In genomic region chr9:121644040-121644439, GRCh38 we compare ENCODE assay signal across 1 cellular context. TPM values are rescaled to one million over a fixed set of nuclear protein-coding genes. Genes with fewer than 3 reads are reported as not detected.
"Had no signal": no experiment of that assay in that cellular context is flagged by ENCODE, and none has a peak within 500 bp of the region (broad histone marks: within the 10 kb centered on the region; RNA-seq: fewer than 3 reads in every experiment).

No MANE protein-coding gene starts in this region.

RNA-seq across cellular contexts. Expression of gene DAB2IP, which starts 7.4 kb away (rescaled TPM):
- polyA plus RNA-seq: IgD-negative memory B cell had no signal
